In genomic region chr12:65903680-65904403, GRCh38 we compare ENCODE assay signal across 26 cellular contexts.
DNase-seq lines count a peak whose midpoint lies in the region; ATAC-seq and TF ChIP-seq lines count a peak whose summit lies in the region.
"Had no signal": no experiment of that assay in that cellular context is flagged by ENCODE, and none has a peak within 500 bp of the region (broad histone marks: within the 10 kb centered on the region; RNA-seq: fewer than 3 reads in every experiment).

No MANE protein-coding gene starts in this region.

- no peak overlapping the region for H3K4me3 Mint-ChIP-seq in osteocyte (ENCODE audit: unreplicated experiment)
- H3K4me3 Mint-ChIP-seq: stimulated activated naive B cell treated with anti-CD40 and anti-IgM and Interleukin-4, amounts not matched to agents 10 μg/mL and 1 μg/mL and 100 μg/mL, for 72 hours had no signal

- no peak overlapping the region for H2AFZ ChIP-seq in GM23248

- H3K4me3 ChIP-seq in GM23248 (no peak overlapping the region), SJCRH30 (no peak overlapping the region)
- H3K4me3 ChIP-seq: BLaER1 treated with 17β-estradiol and CSF1 and Interleukin-3, amounts not matched to agents 10 nM and 100 nM; gastrocnemius medialis; HAP-1; spleen; vagina had no signal

- no peaks in the 10 kb centered on the region for H3K9me3 Mint-ChIP-seq in osteocyte (ENCODE audit: unreplicated experiment)
- H3K9me3 Mint-ChIP-seq: activated T-helper 2 cell treated with anti-CD3 and anti-CD28 coated beads, Interferon-gamma antibody, Interleukin-2, Interleukin-4, amounts not matched to agents 10 μg/mL and 5 μg/mL and 100 μg/mL, durations not matched to agents 14 hours and 24 hours and 36 hours; stimulated activated naive B cell treated with anti-CD40 and anti-IgM and Interleukin-4, amounts not matched to agents 10 μg/mL and 1 μg/mL and 100 μg/mL, for 72 hours had no signal

- H3K9ac ChIP-seq in GM23248, result no peak overlapping the region
- H3K9ac ChIP-seq: BLaER1 treated with 17β-estradiol and CSF1 and Interleukin-3, amounts not matched to agents 10 nM and 100 nM had no signal

- H3F3A ChIP-seq in GM23248 (ENCODE audit: insufficient read depth), result peaks cover 80% of the 10 kb centered on the region

- in situ Hi-C loops in GM23248 (cut with MboI), result no loop called here

- H3K27me3 ChIP-seq in GM23248 (replicated peaks; ENCODE audit: insufficient read depth) (no peaks in the 10 kb centered on the region), SJCRH30 (no peaks in the 10 kb centered on the region)
- H3K27me3 ChIP-seq: BLaER1 treated with 17β-estradiol and CSF1 and Interleukin-3, amounts not matched to agents 10 nM and 100 nM; neutrophil; spleen; vagina had no signal

- TF ChIP-seq CTCF in osteocyte (IDR thresholded peaks at IDR 0.05), result no peak

- peak overlapping the region; percentile 48; the same call in 1 of the 2 replicates for H3K27ac ChIP-seq in GM23248
- peak overlapping the region; percentile 75 for H3K27ac ChIP-seq in SJCRH30
- H3K27ac ChIP-seq in epithelial cell of prostate, result peak overlapping the region; percentile 55
- H3K27ac ChIP-seq: gastrocnemius medialis, neutrophil, spleen, vagina had no signal

- H3K9me2 ChIP-seq in GM23248 (ENCODE audit: insufficient read depth), result no peaks in the 10 kb centered on the region

- peaks cover 19% of the 10 kb centered on the region for H3K36me3 ChIP-seq in GM23248 (ENCODE audit: low read depth)
- peaks cover 10% of the 10 kb centered on the region; the same call in 1 of the 2 replicates for H3K36me3 ChIP-seq in SJCRH30
- H3K36me3 ChIP-seq: BLaER1 treated with 17β-estradiol and CSF1 and Interleukin-3, amounts not matched to agents 10 nM and 100 nM; gastrocnemius medialis; HAP-1; neutrophil; spleen; vagina had no signal

- H3K27ac Mint-ChIP-seq in osteocyte (ENCODE audit: unreplicated experiment), result peak overlapping the region; percentile 80
- H3K27ac Mint-ChIP-seq: activated T-helper 2 cell treated with anti-CD3 and anti-CD28 coated beads, Interferon-gamma antibody, Interleukin-2, Interleukin-4, amounts not matched to agents 10 μg/mL and 5 μg/mL and 100 μg/mL, durations not matched to agents 14 hours and 24 hours and 36 hours; stimulated activated naive B cell treated with anti-CD40 and anti-IgM and Interleukin-4, amounts not matched to agents 10 μg/mL and 1 μg/mL and 100 μg/mL, for 72 hours had no signal

- 74 to 75% methylated on average over 10 of the region's 10 CpGs for WGBS in GM23248 (ENCODE audit: low coverage in 1 of 2, low lambda C conversion rate in 2 of 2, missing lambda C conversion rate in 2 of 2), 2 experiments

- ATAC-seq in GM21447 (IDR thresholded peaks at IDR 0.05; ENCODE audit: unreplicated experiment) (no peak), GM21360 (IDR thresholded peaks at IDR 0.05; ENCODE audit: unreplicated experiment) (no peak)
- ATAC-seq: esophagus mucosa; gastrocnemius medialis; stimulated activated naive B cell treated with anti-CD40 and anti-IgM and Interleukin-4, amounts not matched to agents 10 μg/mL and 1 μg/mL and 100 μg/mL, for 72 hours had no signal

- H3K36me3 Mint-ChIP-seq in osteocyte (ENCODE audit: unreplicated experiment), result peaks cover 7% of the 10 kb centered on the region
- H3K36me3 Mint-ChIP-seq: stimulated activated naive B cell treated with anti-CD40 and anti-IgM and Interleukin-4, amounts not matched to agents 10 μg/mL and 1 μg/mL and 100 μg/mL, for 72 hours had no signal

- H3K4me2 ChIP-seq in GM23248 (ENCODE audit: unreplicated experiment), result no peak overlapping the region

- H3K4me1 ChIP-seq in GM23248 (ENCODE audit: insufficient read depth) (peaks cover 32% of the 10 kb centered on the region), SJCRH30 (peaks cover 36% of the 10 kb centered on the region)
- H3K4me1 ChIP-seq: gastrocnemius medialis, spleen, vagina had no signal

- H3K4me1 Mint-ChIP-seq in osteocyte (ENCODE audit: unreplicated experiment), result peaks cover 62% of the 10 kb centered on the region

- H3K79me2 ChIP-seq in GM23248 (ENCODE audit: insufficient read depth), result peaks cover 100% of the 10 kb centered on the region

- H4K20me1 ChIP-seq in GM23248 (ENCODE audit: insufficient read depth), result no peaks in the 10 kb centered on the region
- H4K20me1 ChIP-seq: BLaER1 treated with 17β-estradiol and CSF1 and Interleukin-3, amounts not matched to agents 10 nM and 100 nM had no signal

- DNase-seq in GM23248 (no peak), SJCRH30 (no peak), epithelial cell of prostate (ENCODE audit: low read depth, low spot score) (no peak), osteocyte (ENCODE audit: extremely low spot score, unreplicated experiment) (no peak), A172 (ENCODE audit: low spot score) (no peak), GM19238 (ENCODE audit: insufficient read length, low spot score) (no peak)
- DNase-seq: activated CD4-positive, alpha-beta T cell treated with anti-CD3 and anti-CD28 coated beads, Interleukin-2, amount 50 U/mL, for 48 hours; activated CD8-positive, alpha-beta memory T cell treated with anti-CD3 and anti-CD28 coated beads, Interleukin-2, amount 50 U/mL, for 48 hours; Caco-2; DND-41; effector memory CD4-positive, alpha-beta T cell; gastrocnemius medialis; NCI-H1092 treated with DMSO at 0.1 percent for 48 hours; NCI-H2029; spleen; stimulated activated CD4-positive, alpha-beta T cell treated with anti-CD3 and anti-CD28 coated beads, Interleukin-4, amount 100 ng/mL, for 1 hour; stimulated activated naive B cell treated with anti-CD40 and anti-IgM and Interleukin-4, amounts not matched to agents 10 μg/mL and 1 μg/mL and 100 μg/mL, for 72 hours; T-helper 9 cell had no signal

- no peaks in the 10 kb centered on the region for H3K27me3 Mint-ChIP-seq in osteocyte (ENCODE audit: unreplicated experiment)

- H3K9me3 ChIP-seq in GM23248 (ENCODE audit: low read depth) (no peaks in the 10 kb centered on the region), SJCRH30 (replicated peaks) (no peaks in the 10 kb centered on the region)
- H3K9me3 ChIP-seq: BLaER1 treated with 17β-estradiol and CSF1 and Interleukin-3, amounts not matched to agents 10 nM and 100 nM; Caco-2; gastrocnemius medialis; HAP-1; neutrophil; spleen; vagina had no signal
